In the genomic region with DNA sequence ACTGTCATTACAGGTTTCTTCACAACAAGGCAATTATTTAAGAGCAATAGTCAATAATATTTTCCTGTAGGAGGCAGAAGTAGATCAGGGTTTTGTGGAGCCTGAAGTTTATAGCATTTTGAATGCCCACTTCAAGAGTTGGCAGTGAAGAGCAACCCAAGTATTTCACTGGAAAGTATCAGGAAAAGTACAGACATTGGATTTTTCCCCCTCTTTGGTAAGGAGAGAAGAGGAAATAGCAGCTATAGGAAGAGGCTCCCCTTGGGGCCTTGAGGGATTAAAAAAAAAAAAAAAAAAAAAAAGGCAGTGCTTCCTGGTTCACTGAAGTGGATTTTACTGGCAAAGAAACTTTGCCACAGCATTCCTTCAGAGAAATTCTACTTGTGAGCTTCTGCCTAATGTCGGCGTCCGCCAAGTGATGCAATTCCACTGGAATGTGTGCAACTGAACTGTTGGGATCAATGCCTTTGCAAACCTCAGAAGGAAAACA, we compare ENCODE assay signal across 11 cellular contexts.
DNase-seq lines count a peak whose midpoint lies in the region; ATAC-seq lines count a peak whose summit lies in the region.
"Had no signal": no experiment of that assay in that cellular context is flagged by ENCODE, and none has a peak within 500 bp of the region (broad histone marks: within the 10 kb centered on the region; RNA-seq: fewer than 3 reads in every experiment).

No MANE protein-coding gene starts in this region.

- H3K9me3 Mint-ChIP-seq in stimulated activated naive CD8-positive, alpha-beta T cell treated with anti-CD3 and anti-CD28 coated beads, Interleukin-15, amount 100 ng/mL, for 72 hours, result peaks cover 0 to 2% of the 10 kb centered on the region in 2 donors

- no peak overlapping the region for H3K4me3 Mint-ChIP-seq in stimulated activated naive CD8-positive, alpha-beta T cell treated with anti-CD3 and anti-CD28 coated beads, Interleukin-15, amount 100 ng/mL, for 72 hours

- no peak for ATAC-seq in stimulated activated naive CD8-positive, alpha-beta T cell treated with anti-CD3 and anti-CD28 coated beads, Interleukin-15, amount 100 ng/mL, for 72 hours
- ATAC-seq in GM21360 (IDR thresholded peaks at IDR 0.05; ENCODE audit: unreplicated experiment), result no peak
- ATAC-seq: A549 had no signal

- peaks cover 12% of the 10 kb centered on the region for H3K4me1 ChIP-seq in adipocyte (ENCODE audit: control insufficient read depth, insufficient read depth, low read length)
- H3K4me1 ChIP-seq: A549 had no signal

- no peaks in the 10 kb centered on the region for H3K36me3 ChIP-seq in adipocyte (ENCODE audit: control insufficient read depth, insufficient read depth, low read length, severe bottlenecking)

- H3K4me1 Mint-ChIP-seq in stimulated activated naive CD8-positive, alpha-beta T cell treated with anti-CD3 and anti-CD28 coated beads, Interleukin-15, amount 100 ng/mL, for 72 hours, result no peaks in the 10 kb centered on the region

- H3K27me3 Mint-ChIP-seq in stimulated activated naive CD8-positive, alpha-beta T cell treated with anti-CD3 and anti-CD28 coated beads, Interleukin-15, amount 100 ng/mL, for 72 hours, result no peaks in the 10 kb centered on the region

- H3K27ac Mint-ChIP-seq in stimulated activated naive CD8-positive, alpha-beta T cell treated with anti-CD3 and anti-CD28 coated beads, Interleukin-15, amount 100 ng/mL, for 72 hours, result no peak overlapping the region

- H3K9me3 ChIP-seq in adipocyte (ENCODE audit: control insufficient read depth, low read length), result no peaks in the 10 kb centered on the region
- H3K9me3 ChIP-seq: A549 had no signal

- H3K27me3 ChIP-seq in adipocyte (replicated peaks; ENCODE audit: control insufficient read depth, insufficient read depth, low read length), result no peaks in the 10 kb centered on the region

- peak; percentile 22 for DNase-seq in DMS53 (lab: John Stamatoyannopoulos, UW)
- DNase-seq in DMS53 treated with DMSO at 0.1 percent for 48 hours (lab: John Stamatoyannopoulos, UW; ENCODE audit: unreplicated experiment), result no peak
- DNase-seq in adipocyte (ENCODE audit: low read depth), result peak; percentile 29
- DNase-seq in islet precursor cell, result peak; percentile 89
- DNase-seq in stromal cell of bone marrow (ENCODE audit: low read depth), result peak; percentile 89
- DNase-seq in germinal center (ENCODE audit: low spot score), result no peak
- DNase-seq in stimulated activated naive CD8-positive, alpha-beta T cell treated with anti-CD3 and anti-CD28 coated beads, Interleukin-15, amount 100 ng/mL, for 72 hours, result no peak
- DNase-seq: activated CD8-positive, alpha-beta memory T cell treated with anti-CD3 and anti-CD28 coated beads, Interleukin-2, amount 50 U/mL, for 4 hours; stimulated activated CD4-positive, alpha-beta T cell treated with anti-CD3 and anti-CD28 coated beads, Interleukin-2, amount 100 ng/mL, for 48 hours had no signal

- peak overlapping the region; percentile 55 for H3K4me3 ChIP-seq in adipocyte (ENCODE audit: low read length)
- H3K4me3 ChIP-seq: A549 had no signal

- peak overlapping the region; percentile 16 for H3K9ac ChIP-seq in adipocyte (ENCODE audit: low read length)

Comparison
In these comparisons a context has a peak if more than half of its experiments do, and no peak if none do; other contexts are left out.
1. DNase-seq: peak in DMS53 (single experiment), adipocyte (single experiment), islet precursor cell (single experiment) and stromal cell of bone marrow (single experiment); none in DMS53 treated with DMSO at 0.1 percent for 48 hours (single experiment), germinal center (single experiment) and stimulated activated naive CD8-positive, alpha-beta T cell treated with anti-CD3 and anti-CD28 coated beads, Interleukin-15, amount 100 ng/mL, for 72 hours (0 of 2).